17 cellular contexts compared by ENCODE assay signal in the genomic region with DNA sequence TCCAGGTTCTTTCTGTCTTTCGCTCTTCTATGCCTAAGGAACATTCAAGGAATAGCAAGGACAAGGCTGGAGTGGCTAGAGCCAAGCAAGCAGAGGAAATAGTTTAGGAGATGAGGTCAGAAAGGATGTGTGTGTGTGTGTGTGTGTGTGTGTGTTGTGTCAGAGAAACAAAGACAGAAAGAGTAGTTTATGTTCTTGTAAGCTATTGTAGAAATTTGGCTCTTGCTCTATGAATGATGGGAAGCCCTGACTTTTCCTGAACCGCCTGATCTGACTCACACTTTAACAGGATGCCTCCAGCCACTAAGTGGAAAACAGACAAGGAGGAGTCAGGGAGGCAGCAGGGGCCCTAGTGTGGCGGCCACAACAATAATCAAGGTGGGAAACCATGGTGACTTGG. TPM values are rescaled to one million over a fixed set of nuclear protein-coding genes. Genes with fewer than 3 reads are reported as not detected.
A peak's percentile ranks its signal among the peaks of the same experiment; 100 is the strongest.
DNase-seq lines count a peak whose midpoint lies in the region; ATAC-seq and TF ChIP-seq lines count a peak whose summit lies in the region.
"Had no signal": no experiment of that assay in that cellular context is flagged by ENCODE, and none has a peak within 500 bp of the region (broad histone marks: within the 10 kb centered on the region; RNA-seq: fewer than 3 reads in every experiment).

No MANE protein-coding gene starts in this region.

- POLR2A ChIA-PET in RWPE1 (lab: Yijun Ruan, JAX; ENCODE audit: low non-redundant PET) = no interaction called here

- no peaks in the 10 kb centered on the region for H3K4me1 ChIP-seq in right cardiac atrium (ENCODE audit: control insufficient read depth, insufficient read depth, low read length)
- H3K4me1 ChIP-seq in uterus = peaks cover 0 to 4% of the 10 kb centered on the region in 2 donors
- H3K4me1 ChIP-seq: lower lobe of right lung had no signal

- no peaks in the 10 kb centered on the region for H3K27me3 ChIP-seq in right cardiac atrium (ENCODE audit: control insufficient read depth, insufficient read depth)
- H3K27me3 ChIP-seq in uterus = no peaks in the 10 kb centered on the region

- no peak overlapping the region for H3K27ac ChIP-seq in right cardiac atrium (ENCODE audit: low read length)
- H3K27ac ChIP-seq in uterus = peak overlapping the region; percentile 48 to 59
- H3K27ac ChIP-seq in RWPE1 = no peak overlapping the region
- H3K27ac ChIP-seq: PC-9 had no signal

- ATAC-seq in Right ventricle myocardium inferior = peak; percentile 12
- ATAC-seq in right cardiac atrium = peak; percentile 50 to 91

- DNase-seq in Right ventricle myocardium inferior (ENCODE audit: missing footprints) (no peak), cardiac septum (ENCODE audit: low spot score) (no peak), dermis microvascular lymphatic vessel endothelial cell (ENCODE audit: low read depth in 2 of 2) (peak; percentile 80 to 97), right cardiac atrium (no peak), uterus (peak; percentile 35 to 77), RWPE1 (ENCODE audit: low spot score) (no peak), germinal center (ENCODE audit: low spot score) (no peak), NCI-H526 treated with DMSO at 0.1 percent for 48 hours (lab: John Stamatoyannopoulos, UW) (no peak)
- DNase-seq: activated CD4-positive, CD25-positive, alpha-beta regulatory T cell treated with anti-CD3 and anti-CD28 coated beads, Interleukin-2, amount 50 U/mL, for 72 hours; Calu3; hippocampal formation; lower lobe of right lung; NCI-H1092 treated with DMSO at 0.1 percent for 48 hours; NCI-H510A; PC-9; stimulated activated CD4-positive, alpha-beta T cell treated with anti-CD3 and anti-CD28 coated beads, Interleukin-12 subunit alpha, Interleukin-12 subunit beta, amount 100 ng/mL, for 4 hours; T-helper 1 cell had no signal

- TF ChIP-seq CTCF in uterus (IDR thresholded peaks at IDR 0.05) = no peak
- no peak for TF ChIP-seq CTCF in RWPE1 (conservative IDR thresholded peaks at IDR 0.05; ENCODE audit: low read depth)

- H3K9me3 ChIP-seq in right cardiac atrium (ENCODE audit: control insufficient read depth, low read length) (no peaks in the 10 kb centered on the region), uterus (no peaks in the 10 kb centered on the region)

- no peaks in the 10 kb centered on the region for H3K36me3 ChIP-seq in uterus
- H3K36me3 ChIP-seq: lower lobe of right lung had no signal

- TF ChIP-seq POLR2A in uterus (IDR thresholded peaks at IDR 0.05) = no peak

- CTCF ChIA-PET in RWPE1 (lab: Yijun Ruan, JAX) = interaction anchor here (0.6 kb wide), 1 partner anchor 155 kb away, joined by 3 read pairs; no protein-coding TSS in a partner anchor

- H3K4me3 ChIP-seq in right cardiac atrium (ENCODE audit: low read length) = no peak overlapping the region
- H3K4me3 ChIP-seq in uterus = no peak overlapping the region
- H3K4me3 ChIP-seq: lower lobe of right lung, PC-9 had no signal

- 70% methylated on average over 3 of the region's 3 CpGs for WGBS in right cardiac atrium

- intact Hi-C loops in Right ventricle myocardium inferior (cut with DNase I) = no loop called here
- intact Hi-C loops in cardiac septum (cut with DNase I) = no loop called here
- intact Hi-C loops in right cardiac atrium (cut with DNase I) = no loop called here
- intact Hi-C loops in uterus (cut with DNase I; ENCODE audit: low total_unique reads) = no loop called here

RNA-seq across cellular contexts. Expression of a gene that starts 39.7 kb away (rescaled TPM):
- total RNA-seq in Right ventricle myocardium inferior (3.6 TPM), cardiac septum (5.0 TPM), dermis microvascular lymphatic vessel endothelial cell (under 0.01 TPM in 1 of 2 replicates, not detected in the other), right cardiac atrium (1 to 10 TPM; 5.2 to 7.1 (median 6.0) TPM), uterus (10 to 100 TPM in 2 of 4 donors, 1 to 10 TPM in 2; 2.3 to 23.7 (median 14.0) TPM)
- 2.4 TPM for polyA plus RNA-seq in right cardiac atrium
- total RNA-seq: PC-9 had no signal

Comparison
In these comparisons a context has a peak if more than half of its experiments do, and no peak if none do; other contexts are left out.
1. DNase-seq: peak in dermis microvascular lymphatic vessel endothelial cell (2 of 2) and uterus (2 of 2); none in Right ventricle myocardium inferior (single experiment), cardiac septum (single experiment), right cardiac atrium (0 of 3), RWPE1 (single experiment), germinal center (single experiment) and NCI-H526 treated with DMSO at 0.1 percent for 48 hours (single experiment).
2. H3K27ac ChIP-seq: peak in uterus (2 of 2); none in right cardiac atrium (single experiment) and RWPE1 (single experiment).